In genomic region chr4:38124961-38125360, GRCh38 we compare ENCODE assay signal across 18 cellular contexts.
DNase-seq lines count a peak whose midpoint lies in the region; ATAC-seq, FAIRE-seq and TF ChIP-seq lines count a peak whose summit lies in the region.
"Had no signal": no experiment of that assay in that cellular context is flagged by ENCODE, and none has a peak within 500 bp of the region (broad histone marks: within the 10 kb centered on the region; RNA-seq: fewer than 3 reads in every experiment).

No MANE protein-coding gene starts in this region.

- H3F3A ChIP-seq in smooth muscle cell (ENCODE audit: low read depth): peaks cover 4% of the 10 kb centered on the region

- no peak for TF ChIP-seq POLR2A in GM12892 (IDR thresholded peaks at IDR 0.05; ENCODE audit: low read depth, low read length)

- H3K4me3 ChIP-seq in astrocyte (ENCODE audit: insufficient read depth, low read depth, low read length) (no peak overlapping the region), keratinocyte (ENCODE audit: control insufficient read depth in 2 of 3, extremely low read depth in 1 of 3, insufficient read depth in 2 of 3, low read depth in 1 of 3, low read length in 3 of 3) (no peak overlapping the region), smooth muscle cell (no peak overlapping the region)
- H3K4me3 ChIP-seq: GM12878, GM23338 had no signal

- H3K9me3 ChIP-seq in astrocyte (ENCODE audit: insufficient read depth, low read depth, low read length) (no peaks in the 10 kb centered on the region), keratinocyte (ENCODE audit: control insufficient read depth, low read depth, low read length) (no peaks in the 10 kb centered on the region), smooth muscle cell (replicated peaks; ENCODE audit: low read depth) (no peaks in the 10 kb centered on the region)

- H3K4me2 ChIP-seq in astrocyte (ENCODE audit: low read length): no peak overlapping the region
- no peak overlapping the region for H3K4me2 ChIP-seq in keratinocyte (ENCODE audit: control insufficient read depth, extremely low read depth, insufficient read depth, low read depth, low read length)
- no peak overlapping the region for H3K4me2 ChIP-seq in smooth muscle cell
- H3K4me2 ChIP-seq: GM23338 had no signal

- H3K9me3 Mint-ChIP-seq in astrocyte (ENCODE audit: unreplicated experiment): no peaks in the 10 kb centered on the region
- H3K9me3 Mint-ChIP-seq: CD4-positive, alpha-beta T cell; GM23338; H9; IgD-negative memory B cell had no signal

- dilution Hi-C loops in keratinocyte (cut with MboI; ENCODE audit: extremely low pct_ligation_motif_present, low sequenced_read_pairs): no loop called here

- H2AFZ ChIP-seq in astrocyte (ENCODE audit: low read depth, low read length) (no peak overlapping the region), keratinocyte (ENCODE audit: control insufficient read depth, low read length) (no peak overlapping the region), smooth muscle cell (ENCODE audit: low read depth) (no peak overlapping the region)
- H2AFZ ChIP-seq: GM23338 had no signal

- no peak overlapping the region for H3K9ac ChIP-seq in astrocyte (ENCODE audit: low read length)
- no peak overlapping the region for H3K9ac ChIP-seq in keratinocyte (ENCODE audit: control insufficient read depth, extremely low read depth, insufficient read depth, low read length)
- H3K9ac ChIP-seq in smooth muscle cell (ENCODE audit: low read depth): no peak overlapping the region

- H3K27me3 ChIP-seq in astrocyte (ENCODE audit: insufficient read depth, low read length) (no peaks in the 10 kb centered on the region), keratinocyte (ENCODE audit: control insufficient read depth, extremely low read depth, insufficient read depth, low read length) (no peaks in the 10 kb centered on the region), smooth muscle cell (ENCODE audit: low read depth) (no peaks in the 10 kb centered on the region)

- ATAC-seq in HG03139 (IDR thresholded peaks at IDR 0.05; ENCODE audit: unreplicated experiment): no peak
- ATAC-seq: GM12878, GM23338 had no signal

- no peaks in the 10 kb centered on the region for H3K27me3 Mint-ChIP-seq in astrocyte (ENCODE audit: low read depth, unreplicated experiment)
- H3K27me3 Mint-ChIP-seq: B cell; CD4-positive, alpha-beta T cell; IgD-negative memory B cell had no signal

- TF ChIP-seq CTCF in astrocyte (IDR thresholded peaks at IDR 0.05; ENCODE audit: insufficient read depth, low read depth, low read length): no peak
- TF ChIP-seq CTCF in keratinocyte (optimal IDR thresholded peaks at IDR 0.05 in 1 of 3, IDR thresholded peaks at IDR 0.05 in 1 of 3, conservative IDR thresholded peaks at IDR 0.05 in 1 of 3; ENCODE audit: extremely low read depth in 1 of 3, insufficient read depth in 2 of 3, low read length in 3 of 3): no peak
- TF ChIP-seq CTCF in smooth muscle cell (IDR thresholded peaks at IDR 0.05; ENCODE audit: borderline replicate concordance, insufficient read depth, poor library complexity, severe bottlenecking): no peak

- H3K27ac Mint-ChIP-seq in astrocyte (ENCODE audit: unreplicated experiment): no peak overlapping the region
- H3K27ac Mint-ChIP-seq: B cell; CD4-positive, alpha-beta T cell; GM23338; H9 had no signal

- peaks cover 16% of the 10 kb centered on the region for H3K4me1 ChIP-seq in astrocyte (ENCODE audit: insufficient read depth, low read length)
- peaks cover 26% of the 10 kb centered on the region for H3K4me1 ChIP-seq in keratinocyte (ENCODE audit: control insufficient read depth, extremely low read depth, insufficient read depth, low read length)
- peaks cover 35% of the 10 kb centered on the region for H3K4me1 ChIP-seq in smooth muscle cell (ENCODE audit: low read depth)

- FAIRE-seq in GM12892 (lab: Jason Lieb, UNC): peak; percentile 50
- FAIRE-seq in astrocyte (lab: Jason Lieb, UNC): no peak
- FAIRE-seq in keratinocyte (lab: Jason Lieb, UNC): peak; percentile 65
- FAIRE-seq: A204.1, GM12878 had no signal

- H3K4me1 Mint-ChIP-seq in astrocyte (ENCODE audit: low read depth, unreplicated experiment): peaks cover 26% of the 10 kb centered on the region

- no peaks in the 10 kb centered on the region for H3K9me1 ChIP-seq in keratinocyte (ENCODE audit: control insufficient read depth, extremely low read depth, insufficient read depth, low read length)

- 71% methylated on average over 5 of the region's 5 CpGs for WGBS in smooth muscle cell (ENCODE audit: low lambda C conversion rate)

- no peak overlapping the region for H3K27ac ChIP-seq in astrocyte (ENCODE audit: low read depth, low read length)
- no peak overlapping the region for H3K27ac ChIP-seq in keratinocyte (ENCODE audit: control insufficient read depth, insufficient read depth, low read length)
- peak overlapping the region; percentile 56 for H3K27ac ChIP-seq in smooth muscle cell (ENCODE audit: low read depth)

- H3K79me2 ChIP-seq in astrocyte (ENCODE audit: insufficient read depth, low read length): no peaks in the 10 kb centered on the region
- H3K79me2 ChIP-seq in keratinocyte (ENCODE audit: control insufficient read depth, insufficient read depth, low read length): no peaks in the 10 kb centered on the region
- H3K79me2 ChIP-seq in smooth muscle cell (ENCODE audit: low read depth): no peaks in the 10 kb centered on the region

- DNase-seq in GM12892 (ENCODE audit: insufficient read length) (no peak), astrocyte (ENCODE audit: low read depth) (peak; percentile 31), keratinocyte (ENCODE audit: low read depth, low spot score) (no peak), smooth muscle cell (lab: John Stamatoyannopoulos, UW; ENCODE audit: unreplicated experiment) (no peak), T-helper 1 cell (no peak), mesenteric fat pad (ENCODE audit: low spot score) (no peak)
- DNase-seq: C1 segment of cervical spinal cord; Calu3; CD4-positive, alpha-beta T cell; DMS 273 treated with DMSO at 0.1 percent for 48 hours; DMS79; H9 had no signal

- H4K20me1 ChIP-seq in astrocyte (ENCODE audit: insufficient read depth, low read length) (no peaks in the 10 kb centered on the region), keratinocyte (ENCODE audit: control insufficient read depth, extremely low read depth, insufficient read depth, low read length) (no peaks in the 10 kb centered on the region), smooth muscle cell (ENCODE audit: low read depth) (no peaks in the 10 kb centered on the region)

- H3K36me3 Mint-ChIP-seq in astrocyte (ENCODE audit: low read depth, unreplicated experiment): peaks cover 16% of the 10 kb centered on the region

- no peak overlapping the region for H3K4me3 Mint-ChIP-seq in astrocyte (ENCODE audit: unreplicated experiment)
- H3K4me3 Mint-ChIP-seq: B cell; CD4-positive, alpha-beta T cell; GM23338; H9; IgD-negative memory B cell had no signal

- H3K36me3 ChIP-seq in astrocyte (ENCODE audit: insufficient read depth, low read length) (peaks cover 12% of the 10 kb centered on the region), keratinocyte (ENCODE audit: control insufficient read depth in 2 of 2, extremely low read depth in 1 of 2, insufficient read depth in 2 of 2, low read length in 2 of 2) (peaks cover 0 to 4% of the 10 kb centered on the region in 2 experiments), smooth muscle cell (ENCODE audit: low read depth) (no peaks in the 10 kb centered on the region)
